Comparison of ENCODE assay signal across 16 cellular contexts in the genomic region with DNA sequence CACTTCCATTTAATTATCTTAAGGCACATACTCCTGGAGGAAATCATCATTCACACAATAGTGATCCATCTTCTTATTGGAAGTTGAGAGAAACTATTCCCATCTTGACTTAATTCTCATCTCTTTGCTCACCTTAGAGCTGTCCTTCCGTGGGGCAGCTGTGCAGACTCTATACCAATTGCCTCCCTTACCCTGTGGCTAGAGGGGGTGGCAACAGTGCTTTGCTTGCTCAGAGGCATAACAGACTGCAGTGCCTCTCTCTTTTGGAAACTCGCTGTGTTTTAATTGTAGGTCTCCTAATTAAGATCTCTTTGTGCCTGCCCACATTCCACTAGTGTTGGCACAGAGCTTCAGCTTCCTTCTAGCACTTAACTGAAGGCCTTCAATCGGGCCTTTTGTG. TPM values are rescaled to one million over a fixed set of nuclear protein-coding genes. Genes with fewer than 3 reads are reported as not detected.
DNase-seq lines count a peak whose midpoint lies in the region; ATAC-seq and TF ChIP-seq lines count a peak whose summit lies in the region.
"Had no signal": no experiment of that assay in that cellular context is flagged by ENCODE, and none has a peak within 500 bp of the region (broad histone marks: within the 10 kb centered on the region; RNA-seq: fewer than 3 reads in every experiment).

No MANE protein-coding gene starts in this region.

- H3K79me1 ChIP-seq in mesendoderm (ENCODE audit: low read length): peaks cover 18% of the 10 kb centered on the region

- no peak overlapping the region for H2BK120ac ChIP-seq in mesendoderm (ENCODE audit: low read depth, low read length)

- H3K56ac ChIP-seq in mesendoderm (ENCODE audit: low read length): no peak overlapping the region

- H3K9me3 ChIP-seq in BLaER1: no peaks in the 10 kb centered on the region
- H3K9me3 ChIP-seq in Caco-2: no peaks in the 10 kb centered on the region
- no peaks in the 10 kb centered on the region for H3K9me3 ChIP-seq in thyroid gland
- H3K9me3 ChIP-seq: right lobe of liver, SJSA1, vagina had no signal

- DNase-seq in GM12865 (ENCODE audit: low read depth): peak; percentile 22
- DNase-seq in activated CD8-positive, alpha-beta T cell treated with anti-CD3 and anti-CD28 coated beads, Interleukin-2, amount 10 ng/mL, durations not matched to agents 7 days and 5 days: no peak
- no peak for DNase-seq in mesendoderm
- no peak for DNase-seq in Caco-2
- DNase-seq in thyroid gland: no peak
- DNase-seq: brain microvascular endothelial cell, NCI-H1092 treated with DMSO at 0.1 percent for 48 hours, NCI-H526, right lobe of liver had no signal

- peak overlapping the region; percentile 4 for H3K27ac Mint-ChIP-seq in activated CD8-positive, alpha-beta T cell treated with anti-CD3 and anti-CD28 coated beads, Interleukin-2, amount 10 ng/mL, durations not matched to agents 7 days and 5 days
- H3K27ac Mint-ChIP-seq in Caco-2 (ENCODE audit: unreplicated experiment): no peak overlapping the region

- H3K4ac ChIP-seq in mesendoderm (ENCODE audit: low read depth, low read length): no peak overlapping the region

- no peak overlapping the region for H2AK5ac ChIP-seq in mesendoderm (ENCODE audit: low read length)

- H3K79me2 ChIP-seq in mesendoderm (ENCODE audit: control insufficient read depth, insufficient read depth, low read length): peaks cover 89% of the 10 kb centered on the region

- no peak for TF ChIP-seq POLR2A in thyroid gland (IDR thresholded peaks at IDR 0.05)

- H3K9ac ChIP-seq in BLaER1 (peak overlapping the region; percentile 16; the same call in 1 of the 2 replicates), mesendoderm (ENCODE audit: low read length) (peak overlapping the region; percentile 5)

- no TSS peak for BruUV-seq in Caco-2 (replicated peaks; lab: Mats Ljungman, UMichigan)

- H3K36me3 ChIP-seq in BLaER1: peaks cover 54% of the 10 kb centered on the region
- H3K36me3 ChIP-seq in mesendoderm (ENCODE audit: control insufficient read depth, insufficient read depth, low read length): no peaks in the 10 kb centered on the region
- H3K36me3 ChIP-seq in Caco-2 (ENCODE audit: control insufficient read depth, insufficient read depth, low read length): no peaks in the 10 kb centered on the region
- no peaks in the 10 kb centered on the region for H3K36me3 ChIP-seq in thyroid gland
- H3K36me3 ChIP-seq: brain microvascular endothelial cell, right lobe of liver, vagina had no signal

- no peak overlapping the region for H2BK5ac ChIP-seq in mesendoderm (ENCODE audit: low read length)

- no peak for ATAC-seq in activated CD8-positive, alpha-beta T cell treated with anti-CD3 and anti-CD28 coated beads, Interleukin-2, amount 10 ng/mL, durations not matched to agents 7 days and 5 days
- no peak for ATAC-seq in HG02973 (IDR thresholded peaks at IDR 0.05; ENCODE audit: unreplicated experiment)
- no peak for ATAC-seq in HG02870 (IDR thresholded peaks at IDR 0.05; ENCODE audit: unreplicated experiment)
- ATAC-seq: esophagus mucosa, right lobe of liver had no signal

- H3K4me3 ChIP-seq in BLaER1: no peak overlapping the region
- peak overlapping the region; percentile 17; the same call in 1 of the 2 replicates for H3K4me3 ChIP-seq in GM12865 (ENCODE audit: low read depth, low read length)
- no peak overlapping the region for H3K4me3 ChIP-seq in mesendoderm (ENCODE audit: low read length)
- H3K4me3 ChIP-seq in Caco-2 (ENCODE audit: low read depth, low read length): no peak overlapping the region
- no peak overlapping the region for H3K4me3 ChIP-seq in thyroid gland (replicated peaks in 1 of 3)
- H3K4me3 ChIP-seq: right lobe of liver, SJSA1, vagina had no signal

- POLR2A ChIA-PET in activated CD8-positive, alpha-beta T cell treated with anti-CD3 and anti-CD28 coated beads, Interleukin-2, amount 10 ng/mL, durations not matched to agents 7 days and 5 days (lab: Charles Lee): interaction anchor here (0.6 to 1.2 kb wide), 3 partner anchors 41 to 653 kb away, joined by 3 to 7 read pairs (median 3); a partner anchor contains a TSS
- POLR2A ChIA-PET in Caco-2 (lab: Charles Lee): no interaction called here

- H2BK15ac ChIP-seq in mesendoderm (replicated peaks; ENCODE audit: low read depth): no peak overlapping the region

- H3K4me1 Mint-ChIP-seq in activated CD8-positive, alpha-beta T cell treated with anti-CD3 and anti-CD28 coated beads, Interleukin-2, amount 10 ng/mL, durations not matched to agents 7 days and 5 days (ENCODE audit: low read depth): peaks cover 72% of the 10 kb centered on the region
- peaks cover 43% of the 10 kb centered on the region for H3K4me1 Mint-ChIP-seq in Caco-2 (ENCODE audit: low read depth, unreplicated experiment)

- H4K5ac ChIP-seq in mesendoderm (ENCODE audit: low read length): no peak overlapping the region

- intact Hi-C loops in Caco-2 (cut with micrococcal nuclease; ENCODE audit: unreplicated experiment) (no loop called here), thyroid gland (cut with DNase I) (no loop called here)

- no peak for TF ChIP-seq CTCF in GM12865 (IDR thresholded peaks at IDR 0.05; ENCODE audit: insufficient read depth, low read depth, low read length, missing control alignments)
- no peak for TF ChIP-seq CTCF in Caco-2 (IDR thresholded peaks at IDR 0.05; ENCODE audit: insufficient read depth in 1 of 2, low read depth in 1 of 2, low read length in 1 of 2, severe bottlenecking in 1 of 2, unreplicated experiment in 1 of 2)
- TF ChIP-seq CTCF in thyroid gland (IDR thresholded peaks at IDR 0.05): no peak

- H3K27me3 ChIP-seq in BLaER1 (no peaks in the 10 kb centered on the region), mesendoderm (ENCODE audit: insufficient read depth, low read length, poor library complexity) (no peaks in the 10 kb centered on the region), Caco-2 (replicated peaks; ENCODE audit: control insufficient read depth, insufficient read depth, low read length) (no peaks in the 10 kb centered on the region), thyroid gland (no peaks in the 10 kb centered on the region)
- H3K27me3 ChIP-seq: brain microvascular endothelial cell, right lobe of liver, SJSA1, vagina had no signal

- no peak overlapping the region for H3K18ac ChIP-seq in mesendoderm (ENCODE audit: low read length)

- H3K4me1 ChIP-seq in BLaER1 (peaks cover 38% of the 10 kb centered on the region), mesendoderm (ENCODE audit: control insufficient read depth, low read depth, low read length) (peaks cover 6% of the 10 kb centered on the region), Caco-2 (peaks cover 19% of the 10 kb centered on the region), thyroid gland (peaks cover 39 to 70% of the 10 kb centered on the region in 2 donors)
- H3K4me1 ChIP-seq: SJSA1 had no signal

- H3K27ac ChIP-seq in BLaER1 (no peak overlapping the region), mesendoderm (ENCODE audit: low read depth, low read length) (no peak overlapping the region), thyroid gland (peak overlapping the region in 1 of 3 donors; percentile 32)
- H3K27ac ChIP-seq: brain microvascular endothelial cell, HL-60, right lobe of liver, SJSA1, vagina had no signal

- no peak overlapping the region for H3K23ac ChIP-seq in mesendoderm (ENCODE audit: low read length)

- peaks cover 47% of the 10 kb centered on the region for H3K36me3 Mint-ChIP-seq in activated CD8-positive, alpha-beta T cell treated with anti-CD3 and anti-CD28 coated beads, Interleukin-2, amount 10 ng/mL, durations not matched to agents 7 days and 5 days (ENCODE audit: low read depth)
- H3K36me3 Mint-ChIP-seq in Caco-2 (ENCODE audit: insufficient read depth, unreplicated experiment): peaks cover 36% of the 10 kb centered on the region

- H3K9me3 Mint-ChIP-seq in activated CD8-positive, alpha-beta T cell treated with anti-CD3 and anti-CD28 coated beads, Interleukin-2, amount 10 ng/mL, durations not matched to agents 7 days and 5 days (ENCODE audit: insufficient read depth): no peaks in the 10 kb centered on the region
- no peaks in the 10 kb centered on the region for H3K9me3 Mint-ChIP-seq in Caco-2 (ENCODE audit: unreplicated experiment)

- no peaks in the 10 kb centered on the region for H3K27me3 Mint-ChIP-seq in activated CD8-positive, alpha-beta T cell treated with anti-CD3 and anti-CD28 coated beads, Interleukin-2, amount 10 ng/mL, durations not matched to agents 7 days and 5 days (ENCODE audit: low read depth)
- H3K27me3 Mint-ChIP-seq in Caco-2 (ENCODE audit: insufficient read depth, unreplicated experiment): no peaks in the 10 kb centered on the region

- H4K20me1 ChIP-seq in BLaER1: peaks cover 100% of the 10 kb centered on the region

- peak overlapping the region; percentile 25 for H3K4me2 ChIP-seq in BLaER1
- H3K4me2 ChIP-seq in mesendoderm (ENCODE audit: low read length): no peak overlapping the region

- no CpG with 5 or more reads among the region's 3 CpGs for WGBS in mesendoderm (ENCODE audit: extremely low coverage, insufficient coverage, low lambda C conversion rate)
- 34 to 45% methylated on average over 3 of the region's 3 CpGs for WGBS in thyroid gland, 2 donors

- CTCF ChIA-PET in activated CD8-positive, alpha-beta T cell treated with anti-CD3 and anti-CD28 coated beads, Interleukin-2, amount 10 ng/mL, durations not matched to agents 7 days and 5 days (lab: Charles Lee): interaction anchor here (0.6 to 2.3 kb wide), 3 partner anchors 43 to 71 kb away, joined by 3 to 7 read pairs (median 4); no protein-coding TSS in a partner anchor
- CTCF ChIA-PET in Caco-2 (lab: Charles Lee): no interaction called here

- H3K4me3 Mint-ChIP-seq in activated CD8-positive, alpha-beta T cell treated with anti-CD3 and anti-CD28 coated beads, Interleukin-2, amount 10 ng/mL, durations not matched to agents 7 days and 5 days: no peak overlapping the region
- H3K4me3 Mint-ChIP-seq in Caco-2 (ENCODE audit: unreplicated experiment): no peak overlapping the region

- H4K8ac ChIP-seq in mesendoderm (ENCODE audit: low read depth, low read length): no peak overlapping the region

RNA-seq across cellular contexts. Expression of gene KMT2A, which starts 5.5 kb away (rescaled TPM):
- total RNA-seq in activated CD8-positive, alpha-beta T cell treated with anti-CD3 and anti-CD28 coated beads, Interleukin-2, amount 10 ng/mL, durations not matched to agents 7 days and 5 days: 10 to 100 TPM; 83.1 to 86.7 TPM
- 14.3 TPM for polyA plus RNA-seq in mesendoderm (2013, experiment 1 of 2)
- 14.4 TPM for polyA plus RNA-seq in mesendoderm (2013, experiment 2 of 2)
- total RNA-seq in Caco-2 (2022) (93.9 and 107 TPM in 2 replicates), thyroid gland (100 to 1,000 TPM in 2 of 4 donors, 10 to 100 TPM in 2; 74.5 to 175 (median 90.8) TPM)

RNA-seq across cellular contexts. Expression of gene ATP5MG, which starts 40.4 kb away (rescaled TPM):
- total RNA-seq in activated CD8-positive, alpha-beta T cell treated with anti-CD3 and anti-CD28 coated beads, Interleukin-2, amount 10 ng/mL, durations not matched to agents 7 days and 5 days: 100 to 1,000 TPM; 275 to 298 TPM
- 784 TPM for polyA plus RNA-seq in mesendoderm (2013, experiment 1 of 2)
- 767 TPM for polyA plus RNA-seq in mesendoderm (2013, experiment 2 of 2)
- total RNA-seq in Caco-2 (2022) (537 and 576 TPM in 2 replicates), thyroid gland (100 to 1,000 TPM in 2 of 4 donors, 10 to 100 TPM in 2; 63.9 to 716 (median 170) TPM)
